In the genomic region with DNA sequence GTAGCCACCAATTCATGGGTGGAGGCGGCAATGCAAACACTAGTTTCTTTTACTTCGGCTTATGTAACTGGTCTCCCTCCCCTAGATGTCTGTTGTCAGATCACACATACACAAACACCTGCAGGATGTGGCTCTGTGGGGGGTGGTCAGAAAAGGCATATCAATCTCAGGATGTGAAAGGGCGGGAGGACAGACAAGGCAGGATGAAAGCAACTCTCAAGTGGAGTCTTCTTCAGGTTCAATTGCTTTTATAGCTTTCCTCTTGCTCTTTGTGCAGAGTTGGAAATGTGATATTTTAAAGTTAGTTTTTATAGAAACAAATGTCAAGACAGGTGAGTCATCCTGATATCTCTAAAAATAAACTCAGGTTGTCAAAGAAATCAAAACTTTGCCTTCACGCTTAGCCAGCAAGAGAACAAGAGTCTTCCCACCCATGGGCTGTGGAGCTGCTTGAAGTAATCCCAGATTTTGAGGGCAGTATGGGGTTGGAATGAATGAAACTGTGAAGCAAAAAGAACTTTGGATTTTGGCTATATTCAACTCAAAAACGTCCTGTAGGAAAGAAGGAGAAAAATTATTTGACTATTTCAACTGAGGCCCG, we compare ENCODE assay signal across 1 cellular context.
TF ChIP-seq lines count a peak whose summit lies in the region.

No MANE protein-coding gene starts in this region.

TF ChIP-seq in IMR-90, 13 proteins besides CTCF, POLR2A, EP300 and RAD21:
- TF ChIP-seq SMC3 (IDR thresholded peaks at IDR 0.05; ENCODE audit: low read depth, low read length) (no peak), RFX5 (IDR thresholded peaks at IDR 0.05; ENCODE audit: low read depth, low read length) (no peak), MXI1 (IDR thresholded peaks at IDR 0.05; ENCODE audit: borderline replicate concordance, low read depth, low read length) (no peak), BHLHE40 (IDR thresholded peaks at IDR 0.05; ENCODE audit: low read depth, low read length) (no peak), CHD1 (IDR thresholded peaks at IDR 0.05; ENCODE audit: low read depth, low read length) (no peak), RCOR1 (IDR thresholded peaks at IDR 0.05; ENCODE audit: insufficient replicate concordance, low read length) (no peak), MAFK (IDR thresholded peaks at IDR 0.05; ENCODE audit: low read depth, low read length) (no peak), FOS (IDR thresholded peaks at IDR 0.05; ENCODE audit: low read depth, low read length) (no peak), NFE2L2 (IDR thresholded peaks at IDR 0.05; ENCODE audit: low read depth, low read length) (no peak), CEBPB (IDR thresholded peaks at IDR 0.05; ENCODE audit: low read depth, low read length) (no peak)
- TF ChIP-seq, protein P1, sequence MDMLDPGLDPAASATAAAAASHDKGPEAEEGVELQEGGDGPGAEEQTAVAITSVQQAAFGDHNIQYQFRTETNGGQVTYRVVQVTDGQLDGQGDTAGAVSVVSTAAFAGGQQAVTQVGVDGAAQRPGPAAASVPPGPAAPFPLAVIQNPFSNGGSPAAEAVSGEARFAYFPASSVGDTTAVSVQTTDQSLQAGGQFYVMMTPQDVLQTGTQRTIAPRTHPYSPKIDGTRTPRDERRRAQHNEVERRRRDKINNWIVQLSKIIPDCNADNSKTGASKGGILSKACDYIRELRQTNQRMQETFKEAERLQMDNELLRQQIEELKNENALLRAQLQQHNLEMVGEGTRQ (IDR thresholded peaks at IDR 0.05; ENCODE audit: low read depth, low read length): no peak
- TF ChIP-seq, protein P2, sequence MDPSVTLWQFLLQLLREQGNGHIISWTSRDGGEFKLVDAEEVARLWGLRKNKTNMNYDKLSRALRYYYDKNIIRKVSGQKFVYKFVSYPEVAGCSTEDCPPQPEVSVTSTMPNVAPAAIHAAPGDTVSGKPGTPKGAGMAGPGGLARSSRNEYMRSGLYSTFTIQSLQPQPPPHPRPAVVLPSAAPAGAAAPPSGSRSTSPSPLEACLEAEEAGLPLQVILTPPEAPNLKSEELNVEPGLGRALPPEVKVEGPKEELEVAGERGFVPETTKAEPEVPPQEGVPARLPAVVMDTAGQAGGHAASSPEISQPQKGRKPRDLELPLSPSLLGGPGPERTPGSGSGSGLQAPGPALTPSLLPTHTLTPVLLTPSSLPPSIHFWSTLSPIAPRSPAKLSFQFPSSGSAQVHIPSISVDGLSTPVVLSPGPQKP (IDR thresholded peaks at IDR 0.05; ENCODE audit: borderline replicate concordance, low read depth, low read length): no peak
